Comparison of ENCODE assay signal across 1 cellular context in the genomic region with DNA sequence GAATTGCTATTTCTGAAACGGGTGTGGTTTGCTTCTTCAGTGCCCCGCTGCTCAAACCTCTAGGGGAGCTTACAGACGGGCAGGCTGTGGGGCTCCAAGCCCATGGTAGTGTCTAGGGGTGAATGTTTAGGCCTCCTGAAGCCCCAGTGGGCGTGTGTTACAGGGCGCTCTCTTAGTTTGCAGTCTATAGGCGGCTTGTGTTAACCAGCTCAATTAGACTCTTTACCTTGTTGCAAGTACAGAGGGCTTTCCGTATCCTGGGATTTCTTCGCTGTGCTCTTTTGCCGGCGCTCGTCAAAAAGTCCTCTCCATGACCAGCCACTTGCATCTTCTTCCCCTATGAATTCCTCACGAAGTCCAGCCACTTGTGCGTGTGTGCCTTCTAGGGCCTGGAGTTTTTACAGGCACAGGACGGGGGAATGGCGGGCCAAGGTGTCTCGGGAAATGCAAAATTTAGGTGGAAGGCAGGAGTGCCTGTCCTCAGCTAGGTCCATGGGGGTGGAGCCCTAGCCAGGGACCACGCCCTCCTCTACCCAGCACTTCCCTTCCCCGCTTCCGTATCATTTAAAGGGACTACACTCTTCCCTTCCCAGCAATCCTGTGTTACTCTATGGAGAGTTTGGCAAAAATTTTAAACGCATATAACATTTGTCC.
A peak's percentile ranks its signal among the peaks of the same experiment; 100 is the strongest.
TF ChIP-seq lines count a peak whose summit lies in the region.

No MANE protein-coding gene starts in this region.

TF ChIP-seq in HEK293, 187 proteins besides CTCF, POLR2A, EP300 and RAD21 (continued from another document and continues in another):
- TF ChIP-seq, protein P1, sequence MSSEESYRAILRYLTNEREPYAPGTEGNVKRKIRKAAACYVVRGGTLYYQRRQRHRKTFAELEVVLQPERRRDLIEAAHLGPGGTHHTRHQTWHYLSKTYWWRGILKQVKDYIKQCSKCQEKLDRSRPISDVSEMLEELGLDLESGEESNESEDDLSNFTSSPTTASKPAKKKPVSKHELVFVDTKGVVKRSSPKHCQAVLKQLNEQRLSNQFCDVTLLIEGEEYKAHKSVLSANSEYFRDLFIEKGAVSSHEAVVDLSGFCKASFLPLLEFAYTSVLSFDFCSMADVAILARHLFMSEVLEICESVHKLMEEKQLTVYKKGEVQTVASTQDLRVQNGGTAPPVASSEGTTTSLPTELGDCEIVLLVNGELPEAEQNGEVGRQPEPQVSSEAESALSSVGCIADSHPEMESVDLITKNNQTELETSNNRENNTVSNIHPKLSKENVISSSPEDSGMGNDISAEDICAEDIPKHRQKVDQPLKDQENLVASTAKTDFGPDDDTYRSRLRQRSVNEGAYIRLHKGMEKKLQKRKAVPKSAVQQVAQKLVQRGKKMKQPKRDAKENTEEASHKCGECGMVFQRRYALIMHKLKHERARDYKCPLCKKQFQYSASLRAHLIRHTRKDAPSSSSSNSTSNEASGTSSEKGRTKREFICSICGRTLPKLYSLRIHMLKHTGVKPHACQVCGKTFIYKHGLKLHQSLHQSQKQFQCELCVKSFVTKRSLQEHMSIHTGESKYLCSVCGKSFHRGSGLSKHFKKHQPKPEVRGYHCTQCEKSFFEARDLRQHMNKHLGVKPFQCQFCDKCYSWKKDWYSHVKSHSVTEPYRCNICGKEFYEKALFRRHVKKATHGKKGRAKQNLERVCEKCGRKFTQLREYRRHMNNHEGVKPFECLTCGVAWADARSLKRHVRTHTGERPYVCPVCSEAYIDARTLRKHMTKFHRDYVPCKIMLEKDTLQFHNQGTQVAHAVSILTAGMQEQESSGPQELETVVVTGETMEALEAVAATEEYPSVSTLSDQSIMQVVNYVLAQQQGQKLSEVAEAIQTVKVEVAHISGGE (tag by site-specific recombination; conservative IDR thresholded peaks at IDR 0.05; ENCODE audit: low read depth): 0 out of 2 replicates have a peak, but pooled peaks have one; percentile 21
- TF ChIP-seq ZSCAN30 (tag by site-specific recombination; IDR thresholded peaks at IDR 0.05) (no peak), BCL11B (tag by site-specific recombination; IDR thresholded peaks at IDR 0.05; ENCODE audit: low read depth) (no peak), ZNF302 (tag by site-specific recombination; IDR thresholded peaks at IDR 0.05; ENCODE audit: low read depth) (no peak), ZNF529 (tag by site-specific recombination; IDR thresholded peaks at IDR 0.05; ENCODE audit: insufficient replicate concordance) (no peak), ZNF707 (tag by site-specific recombination; IDR thresholded peaks at IDR 0.05) (no peak), KLF1 (tag by site-specific recombination; IDR thresholded peaks at IDR 0.05) (peak; percentile 40; the same call in 1 of the 2 replicates), ZNF76 (tag by site-specific recombination; IDR thresholded peaks at IDR 0.05; ENCODE audit: borderline replicate concordance, low read depth) (peak; percentile 83), ZNF335 (tag by site-specific recombination; conservative IDR thresholded peaks at IDR 0.05) (peak; percentile 100), ZBTB20 (tag by site-specific recombination; IDR thresholded peaks at IDR 0.05) (peak; percentile 53; the same call in 1 of the 2 replicates), SP3 (tag by site-specific recombination; IDR thresholded peaks at IDR 0.05) (peak; percentile 68), ZIC2 (tag by site-specific recombination; IDR thresholded peaks at IDR 0.05) (peak; percentile 18; the same call in 1 of the 2 replicates), ZNF600 (tag by site-specific recombination; IDR thresholded peaks at IDR 0.05) (no peak; the same call in none of the 2 replicates), ZNF324 (tag by site-specific recombination; IDR thresholded peaks at IDR 0.05) (peak; percentile 34; the same call in 1 of the 2 replicates), ZNF548 (tag by site-specific recombination; IDR thresholded peaks at IDR 0.05) (no peak), ZNF837 (tag by site-specific recombination; IDR thresholded peaks at IDR 0.05) (no peak), ZBTB17 (tag by site-specific recombination; IDR thresholded peaks at IDR 0.05) (peak; percentile 61), GLI2 (tag by site-specific recombination; IDR thresholded peaks at IDR 0.05; ENCODE audit: borderline replicate concordance, low read depth) (no peak), ZNF16 (tag by site-specific recombination; IDR thresholded peaks at IDR 0.05; ENCODE audit: low read depth) (no peak), ZNF169 (tag by site-specific recombination; IDR thresholded peaks at IDR 0.05) (no peak), ZNF830 (tag by site-specific recombination; IDR thresholded peaks at IDR 0.05; ENCODE audit: low read depth) (no peak), TCF7L2 (IDR thresholded peaks at IDR 0.05; ENCODE audit: borderline replicate concordance, low read depth, low read length) (no peak), IKZF3 (tag by site-specific recombination; IDR thresholded peaks at IDR 0.05) (peak; percentile 81), ZBTB1 (tag by site-specific recombination; IDR thresholded peaks at IDR 0.05) (no peak), TRIM28 (IDR thresholded peaks at IDR 0.05; ENCODE audit: borderline replicate concordance, low read length) (peak; percentile 75; the same call in 1 of the 2 replicates)
- TF ChIP-seq, protein P2, sequence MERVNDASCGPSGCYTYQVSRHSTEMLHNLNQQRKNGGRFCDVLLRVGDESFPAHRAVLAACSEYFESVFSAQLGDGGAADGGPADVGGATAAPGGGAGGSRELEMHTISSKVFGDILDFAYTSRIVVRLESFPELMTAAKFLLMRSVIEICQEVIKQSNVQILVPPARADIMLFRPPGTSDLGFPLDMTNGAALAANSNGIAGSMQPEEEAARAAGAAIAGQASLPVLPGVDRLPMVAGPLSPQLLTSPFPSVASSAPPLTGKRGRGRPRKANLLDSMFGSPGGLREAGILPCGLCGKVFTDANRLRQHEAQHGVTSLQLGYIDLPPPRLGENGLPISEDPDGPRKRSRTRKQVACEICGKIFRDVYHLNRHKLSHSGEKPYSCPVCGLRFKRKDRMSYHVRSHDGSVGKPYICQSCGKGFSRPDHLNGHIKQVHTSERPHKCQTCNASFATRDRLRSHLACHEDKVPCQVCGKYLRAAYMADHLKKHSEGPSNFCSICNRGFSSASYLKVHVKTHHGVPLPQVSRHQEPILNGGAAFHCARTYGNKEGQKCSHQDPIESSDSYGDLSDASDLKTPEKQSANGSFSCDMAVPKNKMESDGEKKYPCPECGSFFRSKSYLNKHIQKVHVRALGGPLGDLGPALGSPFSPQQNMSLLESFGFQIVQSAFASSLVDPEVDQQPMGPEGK (tag by site-specific recombination; IDR thresholded peaks at IDR 0.05): peak; percentile 39; the same call in 1 of the 2 replicates
- TF ChIP-seq, protein P3, sequence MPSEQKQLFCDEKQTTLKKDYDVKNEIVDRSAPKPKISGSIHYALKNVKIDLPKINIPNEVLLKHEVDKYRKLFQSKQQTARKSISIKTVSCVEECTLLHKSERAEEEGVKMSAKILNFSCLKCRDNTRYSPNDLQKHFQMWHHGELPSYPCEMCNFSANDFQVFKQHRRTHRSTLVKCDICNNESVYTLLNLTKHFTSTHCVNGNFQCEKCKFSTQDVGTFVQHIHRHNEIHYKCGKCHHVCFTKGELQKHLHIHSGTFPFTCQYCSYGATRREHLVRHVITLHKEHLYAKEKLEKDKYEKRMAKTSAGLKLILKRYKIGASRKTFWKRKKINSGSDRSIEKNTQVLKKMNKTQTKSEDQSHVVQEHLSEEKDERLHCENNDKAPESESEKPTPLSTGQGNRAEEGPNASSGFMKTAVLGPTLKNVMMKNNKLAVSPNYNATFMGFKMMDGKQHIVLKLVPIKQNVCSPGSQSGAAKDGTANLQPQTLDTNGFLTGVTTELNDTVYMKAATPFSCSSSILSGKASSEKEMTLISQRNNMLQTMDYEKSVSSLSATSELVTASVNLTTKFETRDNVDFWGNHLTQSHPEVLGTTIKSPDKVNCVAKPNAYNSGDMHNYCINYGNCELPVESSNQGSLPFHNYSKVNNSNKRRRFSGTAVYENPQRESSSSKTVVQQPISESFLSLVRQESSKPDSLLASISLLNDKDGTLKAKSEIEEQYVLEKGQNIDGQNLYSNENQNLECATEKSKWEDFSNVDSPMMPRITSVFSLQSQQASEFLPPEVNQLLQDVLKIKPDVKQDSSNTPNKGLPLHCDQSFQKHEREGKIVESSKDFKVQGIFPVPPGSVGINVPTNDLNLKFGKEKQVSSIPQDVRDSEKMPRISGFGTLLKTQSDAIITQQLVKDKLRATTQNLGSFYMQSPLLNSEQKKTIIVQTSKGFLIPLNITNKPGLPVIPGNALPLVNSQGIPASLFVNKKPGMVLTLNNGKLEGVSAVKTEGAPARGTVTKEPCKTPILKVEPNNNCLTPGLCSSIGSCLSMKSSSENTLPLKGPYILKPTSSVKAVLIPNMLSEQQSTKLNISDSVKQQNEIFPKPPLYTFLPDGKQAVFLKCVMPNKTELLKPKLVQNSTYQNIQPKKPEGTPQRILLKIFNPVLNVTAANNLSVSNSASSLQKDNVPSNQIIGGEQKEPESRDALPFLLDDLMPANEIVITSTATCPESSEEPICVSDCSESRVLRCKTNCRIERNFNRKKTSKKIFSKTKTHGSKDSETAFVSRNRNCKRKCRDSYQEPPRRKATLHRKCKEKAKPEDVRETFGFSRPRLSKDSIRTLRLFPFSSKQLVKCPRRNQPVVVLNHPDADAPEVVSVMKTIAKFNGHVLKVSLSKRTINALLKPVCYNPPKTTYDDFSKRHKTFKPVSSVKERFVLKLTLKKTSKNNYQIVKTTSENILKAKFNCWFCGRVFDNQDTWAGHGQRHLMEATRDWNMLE (tag by site-specific recombination; conservative IDR thresholded peaks at IDR 0.05; ENCODE audit: low read depth): peak; percentile 62
- TF ChIP-seq, protein P4, sequence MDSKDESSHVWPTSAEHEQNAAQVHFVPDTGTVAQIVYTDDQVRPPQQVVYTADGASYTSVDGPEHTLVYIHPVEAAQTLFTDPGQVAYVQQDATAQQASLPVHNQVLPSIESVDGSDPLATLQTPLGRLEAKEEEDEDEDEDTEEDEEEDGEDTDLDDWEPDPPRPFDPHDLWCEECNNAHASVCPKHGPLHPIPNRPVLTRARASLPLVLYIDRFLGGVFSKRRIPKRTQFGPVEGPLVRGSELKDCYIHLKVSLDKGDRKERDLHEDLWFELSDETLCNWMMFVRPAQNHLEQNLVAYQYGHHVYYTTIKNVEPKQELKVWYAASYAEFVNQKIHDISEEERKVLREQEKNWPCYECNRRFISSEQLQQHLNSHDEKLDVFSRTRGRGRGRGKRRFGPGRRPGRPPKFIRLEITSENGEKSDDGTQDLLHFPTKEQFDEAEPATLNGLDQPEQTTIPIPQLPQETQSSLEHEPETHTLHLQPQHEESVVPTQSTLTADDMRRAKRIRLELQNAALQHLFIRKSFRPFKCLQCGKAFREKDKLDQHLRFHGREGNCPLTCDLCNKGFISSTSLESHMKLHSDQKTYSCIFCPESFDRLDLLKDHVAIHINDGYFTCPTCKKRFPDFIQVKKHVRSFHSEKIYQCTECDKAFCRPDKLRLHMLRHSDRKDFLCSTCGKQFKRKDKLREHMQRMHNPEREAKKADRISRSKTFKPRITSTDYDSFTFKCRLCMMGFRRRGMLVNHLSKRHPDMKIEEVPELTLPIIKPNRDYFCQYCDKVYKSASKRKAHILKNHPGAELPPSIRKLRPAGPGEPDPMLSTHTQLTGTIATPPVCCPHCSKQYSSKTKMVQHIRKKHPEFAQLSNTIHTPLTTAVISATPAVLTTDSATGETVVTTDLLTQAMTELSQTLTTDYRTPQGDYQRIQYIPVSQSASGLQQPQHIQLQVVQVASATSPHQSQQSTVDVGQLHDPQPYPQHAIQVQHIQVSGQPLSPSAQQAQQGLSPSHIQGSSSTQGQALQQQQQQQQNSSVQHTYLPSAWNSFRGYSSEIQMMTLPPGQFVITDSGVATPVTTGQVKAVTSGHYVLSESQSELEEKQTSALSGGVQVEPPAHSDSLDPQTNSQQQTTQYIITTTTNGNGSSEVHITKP (tag by site-specific recombination; IDR thresholded peaks at IDR 0.05): peak; percentile 51
- TF ChIP-seq, protein P5, sequence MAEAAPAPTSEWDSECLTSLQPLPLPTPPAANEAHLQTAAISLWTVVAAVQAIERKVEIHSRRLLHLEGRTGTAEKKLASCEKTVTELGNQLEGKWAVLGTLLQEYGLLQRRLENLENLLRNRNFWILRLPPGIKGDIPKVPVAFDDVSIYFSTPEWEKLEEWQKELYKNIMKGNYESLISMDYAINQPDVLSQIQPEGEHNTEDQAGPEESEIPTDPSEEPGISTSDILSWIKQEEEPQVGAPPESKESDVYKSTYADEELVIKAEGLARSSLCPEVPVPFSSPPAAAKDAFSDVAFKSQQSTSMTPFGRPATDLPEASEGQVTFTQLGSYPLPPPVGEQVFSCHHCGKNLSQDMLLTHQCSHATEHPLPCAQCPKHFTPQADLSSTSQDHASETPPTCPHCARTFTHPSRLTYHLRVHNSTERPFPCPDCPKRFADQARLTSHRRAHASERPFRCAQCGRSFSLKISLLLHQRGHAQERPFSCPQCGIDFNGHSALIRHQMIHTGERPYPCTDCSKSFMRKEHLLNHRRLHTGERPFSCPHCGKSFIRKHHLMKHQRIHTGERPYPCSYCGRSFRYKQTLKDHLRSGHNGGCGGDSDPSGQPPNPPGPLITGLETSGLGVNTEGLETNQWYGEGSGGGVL (tag by site-specific recombination; IDR thresholded peaks at IDR 0.05): no peak
- TF ChIP-seq, protein P6, sequence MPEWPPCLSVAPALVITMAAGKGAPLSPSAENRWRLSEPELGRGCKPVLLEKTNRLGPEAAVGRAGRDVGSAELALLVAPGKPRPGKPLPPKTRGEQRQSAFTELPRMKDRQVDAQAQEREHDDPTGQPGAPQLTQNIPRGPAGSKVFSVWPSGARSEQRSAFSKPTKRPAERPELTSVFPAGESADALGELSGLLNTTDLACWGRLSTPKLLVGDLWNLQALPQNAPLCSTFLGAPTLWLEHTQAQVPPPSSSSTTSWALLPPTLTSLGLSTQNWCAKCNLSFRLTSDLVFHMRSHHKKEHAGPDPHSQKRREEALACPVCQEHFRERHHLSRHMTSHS (tag by site-specific recombination; IDR thresholded peaks at IDR 0.05): no peak
- TF ChIP-seq, protein P7, sequence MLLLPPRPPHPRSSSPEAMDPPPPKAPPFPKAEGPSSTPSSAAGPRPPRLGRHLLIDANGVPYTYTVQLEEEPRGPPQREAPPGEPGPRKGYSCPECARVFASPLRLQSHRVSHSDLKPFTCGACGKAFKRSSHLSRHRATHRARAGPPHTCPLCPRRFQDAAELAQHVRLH (tag by site-specific recombination; IDR thresholded peaks at IDR 0.05): peak; percentile 82; the same call in 1 of the 2 replicates
- TF ChIP-seq, protein P8, sequence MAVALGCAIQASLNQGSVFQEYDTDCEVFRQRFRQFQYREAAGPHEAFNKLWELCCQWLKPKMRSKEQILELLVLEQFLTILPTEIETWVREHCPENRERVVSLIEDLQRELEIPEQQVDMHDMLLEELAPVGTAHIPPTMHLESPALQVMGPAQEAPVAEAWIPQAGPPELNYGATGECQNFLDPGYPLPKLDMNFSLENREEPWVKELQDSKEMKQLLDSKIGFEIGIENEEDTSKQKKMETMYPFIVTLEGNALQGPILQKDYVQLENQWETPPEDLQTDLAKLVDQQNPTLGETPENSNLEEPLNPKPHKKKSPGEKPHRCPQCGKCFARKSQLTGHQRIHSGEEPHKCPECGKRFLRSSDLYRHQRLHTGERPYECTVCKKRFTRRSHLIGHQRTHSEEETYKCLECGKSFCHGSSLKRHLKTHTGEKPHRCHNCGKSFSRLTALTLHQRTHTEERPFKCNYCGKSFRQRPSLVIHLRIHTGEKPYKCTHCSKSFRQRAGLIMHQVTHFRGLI (tag by site-specific recombination; IDR thresholded peaks at IDR 0.05): no peak
- TF ChIP-seq, protein P9, sequence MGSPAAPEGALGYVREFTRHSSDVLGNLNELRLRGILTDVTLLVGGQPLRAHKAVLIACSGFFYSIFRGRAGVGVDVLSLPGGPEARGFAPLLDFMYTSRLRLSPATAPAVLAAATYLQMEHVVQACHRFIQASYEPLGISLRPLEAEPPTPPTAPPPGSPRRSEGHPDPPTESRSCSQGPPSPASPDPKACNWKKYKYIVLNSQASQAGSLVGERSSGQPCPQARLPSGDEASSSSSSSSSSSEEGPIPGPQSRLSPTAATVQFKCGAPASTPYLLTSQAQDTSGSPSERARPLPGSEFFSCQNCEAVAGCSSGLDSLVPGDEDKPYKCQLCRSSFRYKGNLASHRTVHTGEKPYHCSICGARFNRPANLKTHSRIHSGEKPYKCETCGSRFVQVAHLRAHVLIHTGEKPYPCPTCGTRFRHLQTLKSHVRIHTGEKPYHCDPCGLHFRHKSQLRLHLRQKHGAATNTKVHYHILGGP (tag by site-specific recombination; IDR thresholded peaks at IDR 0.05): no peak
